1 cellular context compared by ENCODE assay signal in genomic region chrX:153781428-153782047, GRCh38.
A peak's percentile ranks its signal among the peaks of the same experiment; 100 is the strongest.
TF ChIP-seq lines count a peak whose summit lies in the region.

No MANE protein-coding gene starts in this region.

TF ChIP-seq in HEK293, 187 proteins besides CTCF, POLR2A, EP300 and RAD21 (continued from another document):
- TF ChIP-seq KLF17 (tag by site-specific recombination; IDR thresholded peaks at IDR 0.05) (0 out of 2 replicates have a peak, but pooled peaks have one; percentile 20), SP2 (tag by site-specific recombination; IDR thresholded peaks at IDR 0.05) (peak; percentile 21; the same call in 1 of the 2 replicates), ZNF24 (tag by site-specific recombination; IDR thresholded peaks at IDR 0.05) (no peak), KLF1 (tag by site-specific recombination; IDR thresholded peaks at IDR 0.05) (peak; percentile 51), ZIC2 (tag by site-specific recombination; IDR thresholded peaks at IDR 0.05) (peak; percentile 79), ZNF239 (tag by site-specific recombination; IDR thresholded peaks at IDR 0.05) (no peak), ZNF664 (tag by site-specific recombination; IDR thresholded peaks at IDR 0.05) (no peak), GLIS2 (tag by site-specific recombination; IDR thresholded peaks at IDR 0.05) (peak; percentile 66)
